Comparison of ENCODE assay signal across 8 cellular contexts in the genomic region with DNA sequence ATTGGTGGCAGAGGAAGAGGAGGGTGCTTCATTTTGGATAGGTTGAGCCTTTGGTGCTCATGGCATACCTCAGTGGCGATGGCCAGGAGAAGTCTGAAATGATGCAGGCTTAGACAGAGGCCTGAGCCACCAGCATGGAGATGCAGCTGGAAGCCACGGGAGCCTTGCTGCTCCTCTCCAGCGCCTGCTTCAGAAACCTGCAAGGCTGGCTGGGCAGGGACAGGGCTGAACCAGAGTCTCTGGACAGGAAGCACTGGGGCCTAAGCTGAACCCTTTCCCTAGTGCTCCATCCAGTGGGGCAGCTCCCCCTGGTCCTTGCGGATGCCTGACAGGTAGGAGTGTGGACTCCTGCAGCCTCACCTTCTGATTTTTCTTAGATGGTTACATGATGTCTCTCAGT. TPM values are rescaled to one million over a fixed set of nuclear protein-coding genes. Genes with fewer than 3 reads are reported as not detected.
"Had no signal": no experiment of that assay in that cellular context is flagged by ENCODE, and none has a peak within 500 bp of the region (broad histone marks: within the 10 kb centered on the region; RNA-seq: fewer than 3 reads in every experiment).

No MANE protein-coding gene starts in this region.

- ATAC-seq: GM23338, K562 had no signal

- H3K4me1 Mint-ChIP-seq: GM23338 had no signal

- H3K4me3 ChIP-seq: GM23338, K562 had no signal

- FAIRE-seq: H1, H54, K562 had no signal

- DNase-seq: H9, HCEC 1CT, KG1 had no signal

- H3K27ac ChIP-seq: HL-60 had no signal

- H3K4me2 ChIP-seq: GM23338 had no signal

- H2AFZ ChIP-seq: GM23338 had no signal

- H3K4me3 Mint-ChIP-seq: GM23338, H9 had no signal

- H3K9me3 Mint-ChIP-seq: GM23338, H9 had no signal

- H3K27ac Mint-ChIP-seq: GM23338 had no signal

RNA-seq across cellular contexts. Expression of a gene that starts 36.7 kb away (rescaled TPM):
- total RNA-seq: K562 had no signal
